In genomic region chr6:167141667-167142432, GRCh38 we compare ENCODE assay signal across 8 cellular contexts. TPM values are rescaled to one million over a fixed set of nuclear protein-coding genes. Genes with fewer than 3 reads are reported as not detected.
DNase-seq lines count a peak whose midpoint lies in the region; ATAC-seq and TF ChIP-seq lines count a peak whose summit lies in the region.
"Had no signal": no experiment of that assay in that cellular context is flagged by ENCODE, and none has a peak within 500 bp of the region (broad histone marks: within the 10 kb centered on the region; RNA-seq: fewer than 3 reads in every experiment).

No MANE protein-coding gene starts in this region.

- peaks cover 6% of the 10 kb centered on the region for H3K4me1 Mint-ChIP-seq in activated CD4-positive, alpha-beta T cell treated with anti-CD3 and anti-CD28 coated beads, Interleukin-2, amount 10 ng/mL, durations not matched to agents 7 days and 5 days
- peaks cover 15% of the 10 kb centered on the region for H3K4me1 Mint-ChIP-seq in neural crest cell

- no peaks in the 10 kb centered on the region for H3K79me2 ChIP-seq in HCT116 (ENCODE audit: insufficient read depth, low read length)

- H3K27ac Mint-ChIP-seq in activated CD4-positive, alpha-beta T cell treated with anti-CD3 and anti-CD28 coated beads, Interleukin-2, amount 10 ng/mL, durations not matched to agents 7 days and 5 days = no peak overlapping the region
- H3K27ac Mint-ChIP-seq in neural crest cell (ENCODE audit: unreplicated experiment) = no peak overlapping the region
- H3K27ac Mint-ChIP-seq: activated naive CD8-positive, alpha-beta T cell had no signal

- H3K9ac ChIP-seq in HCT116 (ENCODE audit: low read length) = no peak overlapping the region

- H3K4me3 ChIP-seq in HCT116 (replicated peaks in 1 of 2; ENCODE audit: low read depth in 1 of 2, low read length in 2 of 2) (no peak overlapping the region), epithelial cell of esophagus (ENCODE audit: low read length) (no peak overlapping the region)

- H3K4me2 ChIP-seq in HCT116 (ENCODE audit: low read length) = no peak overlapping the region

- CTCF ChIA-PET in HCT116 (lab: Charles Lee) = interaction anchor here (0.6 to 2.2 kb wide), 9 partner anchors 131 to 369 kb away, joined by 3 to 28 read pairs (median 4); partner anchors contain the start of gene CEP43
- CTCF ChIA-PET in activated CD4-positive, alpha-beta T cell treated with anti-CD3 and anti-CD28 coated beads, Interleukin-2, amount 10 ng/mL, durations not matched to agents 7 days and 5 days (lab: Charles Lee) = interaction anchor here (0.7 to 2.4 kb wide), 7 partner anchors 9 to 366 kb away, joined by 3 to 7 read pairs (median 4); no protein-coding TSS in a partner anchor

- H3K36me3 ChIP-seq in HCT116 (ENCODE audit: control insufficient read depth in 1 of 2, insufficient read depth in 2 of 2, low read length in 2 of 2) = no peaks in the 10 kb centered on the region

- H3K27me3 Mint-ChIP-seq in activated CD4-positive, alpha-beta T cell treated with anti-CD3 and anti-CD28 coated beads, Interleukin-2, amount 10 ng/mL, durations not matched to agents 7 days and 5 days = peaks cover 4% of the 10 kb centered on the region
- H3K27me3 Mint-ChIP-seq in neural crest cell (ENCODE audit: low read depth) = peaks cover 18% of the 10 kb centered on the region
- H3K27me3 Mint-ChIP-seq: activated naive CD8-positive, alpha-beta T cell had no signal

- no peaks in the 10 kb centered on the region for H4K20me1 ChIP-seq in HCT116 (ENCODE audit: insufficient read depth)

- H3K27ac ChIP-seq in HCT116 (ENCODE audit: low read depth, low read length) = no peak overlapping the region

- POLR2A ChIA-PET in HCT116 (lab: Charles Lee) = no interaction called here
- POLR2A ChIA-PET in activated CD4-positive, alpha-beta T cell treated with anti-CD3 and anti-CD28 coated beads, Interleukin-2, amount 10 ng/mL, durations not matched to agents 7 days and 5 days (lab: Charles Lee) = no interaction called here

- no TSS peak for BruUV-seq in HCT116 (replicated peaks; lab: Mats Ljungman, UMichigan)

- H3K9me3 ChIP-seq in HCT116 (ENCODE audit: control insufficient read depth in 1 of 2, insufficient read depth in 1 of 2, low read depth in 1 of 2, low read length in 2 of 2) = no peaks in the 10 kb centered on the region

- peak; percentile 96 for TF ChIP-seq CTCF in GM12872 (IDR thresholded peaks at IDR 0.05; ENCODE audit: insufficient read depth, low read depth, low read length)
- peak; percentile 77 to 90 (median 88) for TF ChIP-seq CTCF in HCT116 (IDR thresholded peaks at IDR 0.05 in 2 of 3, conservative IDR thresholded peaks at IDR 0.05 in 1 of 3; ENCODE audit: borderline replicate concordance in 1 of 3, insufficient read depth in 1 of 3, low read depth in 2 of 3, low read length in 2 of 3)
- TF ChIP-seq CTCF in epithelial cell of esophagus (IDR thresholded peaks at IDR 0.05; ENCODE audit: insufficient read depth, low read depth, low read length, missing control alignments) = peak; percentile 69
- TF ChIP-seq CTCF in neural crest cell (conservative IDR thresholded peaks at IDR 0.05) = peak; percentile 79

- TF ChIP-seq POLR2A in HCT116 (IDR thresholded peaks at IDR 0.05; ENCODE audit: borderline replicate concordance, extremely low read depth, insufficient read depth, insufficient read length) = no peak

- peak; percentile 24 for DNase-seq in HCT116 (ENCODE audit: low read depth, low spot score)
- peak; percentile 78 for DNase-seq in NCI-H1105 treated with DMSO at 0.1 percent for 48 hours (lab: John Stamatoyannopoulos, UW)
- DNase-seq in activated CD4-positive, alpha-beta T cell treated with anti-CD3 and anti-CD28 coated beads, Interleukin-2, amount 10 ng/mL, durations not matched to agents 7 days and 5 days = peak; percentile 36
- peak; percentile 31 for DNase-seq in epithelial cell of esophagus (ENCODE audit: low read depth)
- DNase-seq in neural crest cell (ENCODE audit: low read depth, low spot score) = peak; percentile 34

- RAD21 ChIA-PET in HCT116 (lab: Charles Lee; ENCODE audit: low non-redundant PET in 1 of 2, low total read pairs in 2 of 2, uncharacterized antibody in 2 of 2, unreplicated experiment in 2 of 2) = interaction anchor here (0.6 to 2.0 kb wide), 4 partner anchors 143 to 368 kb away, joined by 3 to 13 read pairs (median 7); partner anchors contain the start of gene CEP43 (in 1 of the 2)

- H2AFZ ChIP-seq in HCT116 (ENCODE audit: low read depth, low read length, poor library complexity, severe bottlenecking) = no peak overlapping the region

- H3K36me3 Mint-ChIP-seq in activated CD4-positive, alpha-beta T cell treated with anti-CD3 and anti-CD28 coated beads, Interleukin-2, amount 10 ng/mL, durations not matched to agents 7 days and 5 days (ENCODE audit: low read depth) = no peaks in the 10 kb centered on the region
- no peaks in the 10 kb centered on the region for H3K36me3 Mint-ChIP-seq in neural crest cell (ENCODE audit: low read depth)
- H3K36me3 Mint-ChIP-seq: activated naive CD8-positive, alpha-beta T cell had no signal

- no peak overlapping the region for H3K4me3 Mint-ChIP-seq in activated CD4-positive, alpha-beta T cell treated with anti-CD3 and anti-CD28 coated beads, Interleukin-2, amount 10 ng/mL, durations not matched to agents 7 days and 5 days
- no peak overlapping the region for H3K4me3 Mint-ChIP-seq in neural crest cell
- H3K4me3 Mint-ChIP-seq: activated naive CD8-positive, alpha-beta T cell had no signal

- peaks cover 5% of the 10 kb centered on the region; the same call in 1 of the 2 replicates for H3K27me3 ChIP-seq in HCT116 (ENCODE audit: insufficient read depth, low read length)

- peak; percentile 99 for ATAC-seq in HCT116
- no peak for ATAC-seq in HG03280 (IDR thresholded peaks at IDR 0.05; ENCODE audit: unreplicated experiment)

- intact Hi-C loops in HCT116 (cut with micrococcal nuclease) = loop anchor here (1.0 kb wide), 3 partner anchors 145 to 367 kb away; no protein-coding TSS in a partner anchor

- H3K4me1 ChIP-seq in HCT116 (ENCODE audit: control insufficient read depth in 1 of 2, insufficient read depth in 2 of 2, low read length in 2 of 2) = no peaks in the 10 kb centered on the region

- no peaks in the 10 kb centered on the region for H3K9me3 Mint-ChIP-seq in activated CD4-positive, alpha-beta T cell treated with anti-CD3 and anti-CD28 coated beads, Interleukin-2, amount 10 ng/mL, durations not matched to agents 7 days and 5 days
- H3K9me3 Mint-ChIP-seq in neural crest cell = peaks cover 3% of the 10 kb centered on the region

- TF ChIP-seq RAD21 in HCT116 (IDR thresholded peaks at IDR 0.05; ENCODE audit: low read depth) = peak; percentile 96

- H3K9me2 ChIP-seq in HCT116 (ENCODE audit: insufficient read depth) = no peaks in the 10 kb centered on the region

TF ChIP-seq in HCT116, 20 proteins besides CTCF, POLR2A, EP300 and RAD21 (continues in another document):
- TF ChIP-seq CEBPB (IDR thresholded peaks at IDR 0.05; ENCODE audit: low read depth) = no peak
- no peak for TF ChIP-seq ELF1 (IDR thresholded peaks at IDR 0.05; ENCODE audit: borderline replicate concordance, low read depth)
- no peak for TF ChIP-seq SIN3A (IDR thresholded peaks at IDR 0.05; ENCODE audit: low read depth)
- TF ChIP-seq ZBTB33 (IDR thresholded peaks at IDR 0.05; ENCODE audit: extremely low read depth, insufficient replicate concordance, low read length) = no peak
- no peak for TF ChIP-seq FOSL1 (IDR thresholded peaks at IDR 0.05; ENCODE audit: low read depth)
- no peak for TF ChIP-seq MAX (IDR thresholded peaks at IDR 0.05)
- TF ChIP-seq EZH2 (IDR thresholded peaks at IDR 0.05) = no peak
- TF ChIP-seq ZNF274 (IDR thresholded peaks at IDR 0.05; ENCODE audit: low read depth, low read length) = no peak
- TF ChIP-seq ATF3 (IDR thresholded peaks at IDR 0.05) = no peak
- TF ChIP-seq POLR2AphosphoS5 (IDR thresholded peaks at IDR 0.05; ENCODE audit: low read depth, low read length) = no peak
- no peak for TF ChIP-seq SRF (IDR thresholded peaks at IDR 0.05; ENCODE audit: low read depth)
- no peak for TF ChIP-seq SP1 (IDR thresholded peaks at IDR 0.05; ENCODE audit: low read depth)
- no peak for TF ChIP-seq CBX3 (IDR thresholded peaks at IDR 0.05; ENCODE audit: low read depth)
- no peak for TF ChIP-seq EZH2phosphoT487 (IDR thresholded peaks at IDR 0.05; ENCODE audit: borderline replicate concordance)
- TF ChIP-seq JUND (IDR thresholded peaks at IDR 0.05) = no peak
- TF ChIP-seq EGR1 (IDR thresholded peaks at IDR 0.05; ENCODE audit: low read depth) = no peak
- TF ChIP-seq ZFX (IDR thresholded peaks at IDR 0.05) = no peak

RNA-seq across cellular contexts. Expression of gene GPR31, which starts 15.9 kb away (rescaled TPM):
- total RNA-seq in HCT116 (2021; ENCODE audit: unreplicated experiment) = not detected
- polyA plus RNA-seq in HCT116 (2012) = not detected in 2 replicates
- not detected for total RNA-seq in activated CD4-positive, alpha-beta T cell treated with anti-CD3 and anti-CD28 coated beads, Interleukin-2, amount 10 ng/mL, durations not matched to agents 7 days and 5 days
- total RNA-seq in neural crest cell = not detected in 2 replicates

RNA-seq across cellular contexts. Expression of gene CCR6, which starts 19.0 kb away (rescaled TPM):
- not detected for total RNA-seq in HCT116 (2021; ENCODE audit: unreplicated experiment)
- not detected in 2 replicates for polyA plus RNA-seq in HCT116 (2012)
- 1 to 10 TPM; 6.7 to 7.4 TPM for total RNA-seq in activated CD4-positive, alpha-beta T cell treated with anti-CD3 and anti-CD28 coated beads, Interleukin-2, amount 10 ng/mL, durations not matched to agents 7 days and 5 days
- not detected in 2 replicates for total RNA-seq in neural crest cell

Comparison
In these comparisons a context has a peak if more than half of its experiments do, and no peak if none do; other contexts are left out.
1. DNase-seq: peak in every context shown above with its lines; median percentile 78 in NCI-H1105 treated with DMSO at 0.1 percent for 48 hours; 36 in activated CD4-positive, alpha-beta T cell treated with anti-CD3 and anti-CD28 coated beads, Interleukin-2, amount 10 ng/mL, durations not matched to agents 7 days and 5 days; 34 in neural crest cell; 31 in epithelial cell of esophagus; 24 in HCT116.